Comparison of ENCODE assay signal across 19 cellular contexts in genomic region chr7:102389810-102390209, GRCh38. TPM values are rescaled to one million over a fixed set of nuclear protein-coding genes. Genes with fewer than 3 reads are reported as not detected.
"Had no signal": no experiment of that assay in that cellular context is flagged by ENCODE, and none has a peak within 500 bp of the region (broad histone marks: within the 10 kb centered on the region; RNA-seq: fewer than 3 reads in every experiment).

No MANE protein-coding gene starts in this region.

- DNase-seq: activated B cell treated with CpG ODN at 0.5 μM for 24 hours; activated naive CD4-positive, alpha-beta T cell treated with anti-CD3 and anti-CD28 coated beads, Interleukin-2, amount 50 U/mL, for 16 hours; central memory CD4-positive, alpha-beta T cell; effector CD4-positive, alpha-beta T cell; foreskin melanocyte; head of caudate nucleus; mammary epithelial cell; psoas muscle; right lobe of liver; stimulated activated CD4-positive, alpha-beta T cell treated with anti-CD3 and anti-CD28 coated beads, Interleukin-2, amount 100 ng/mL, for 24 hours; stimulated activated naive CD8-positive, alpha-beta T cell treated with anti-CD3 and anti-CD28 coated beads, Interleukin-15, Interleukin-2, amounts not matched to agents 100 U/mL and 50 U/mL, for 24 hours; upper lobe of left lung had no signal

- H3K27ac ChIP-seq: coronary artery, psoas muscle, right lobe of liver, suprapubic skin, upper lobe of left lung had no signal

- H3K4me1 ChIP-seq: right lobe of liver, suprapubic skin, upper lobe of left lung had no signal

- H3K27ac Mint-ChIP-seq: activated B cell treated with CpG ODN at 0.5 μM for 24 hours; activated T-helper 2 cell treated with anti-CD3 and anti-CD28 coated beads, Interferon-gamma antibody, Interleukin-2, Interleukin-4, amounts not matched to agents 10 μg/mL and 5 μg/mL and 100 μg/mL, durations not matched to agents 14 hours and 24 hours and 36 hours; nephron had no signal

- ATAC-seq: stimulated activated naive CD8-positive, alpha-beta T cell treated with anti-CD3 and anti-CD28 coated beads, Interleukin-15, Interleukin-2, amounts not matched to agents 100 U/mL and 50 U/mL, for 24 hours had no signal

- H3K36me3 ChIP-seq: right lobe of liver had no signal

- H3K9me3 Mint-ChIP-seq: activated B cell treated with CpG ODN at 0.5 μM for 24 hours; activated T-helper 2 cell treated with anti-CD3 and anti-CD28 coated beads, Interferon-gamma antibody, Interleukin-2, Interleukin-4, amounts not matched to agents 10 μg/mL and 5 μg/mL and 100 μg/mL, durations not matched to agents 14 hours and 24 hours and 36 hours; nephron had no signal

- H3K27me3 ChIP-seq: right lobe of liver, suprapubic skin, upper lobe of left lung had no signal

- H3K9me3 ChIP-seq: psoas muscle, right lobe of liver, suprapubic skin, upper lobe of left lung had no signal

- H3K4me1 Mint-ChIP-seq: nephron had no signal

- H3K4me3 Mint-ChIP-seq: activated B cell treated with CpG ODN at 0.5 μM for 24 hours, nephron had no signal

- H3K27me3 Mint-ChIP-seq: activated B cell treated with CpG ODN at 0.5 μM for 24 hours had no signal

- H3K4me3 ChIP-seq: coronary artery, psoas muscle, right lobe of liver, suprapubic skin, upper lobe of left lung had no signal

RNA-seq across cellular contexts. Expression of gene SPDYE6, which starts 33.6 kb away (rescaled TPM):
- total RNA-seq: activated B cell treated with CpG ODN at 0.5 μM for 24 hours; activated T-helper 2 cell treated with anti-CD3 and anti-CD28 coated beads, Interferon-gamma antibody, Interleukin-2, Interleukin-4, amounts not matched to agents 10 μg/mL and 5 μg/mL and 100 μg/mL, durations not matched to agents 14 hours and 24 hours and 36 hours; endothelial cell of umbilical vein; left lobe of liver; mammary epithelial cell; omental fat pad; psoas muscle; right lobe of liver; suprapubic skin; upper lobe of left lung had no signal
